Comparison of ENCODE assay signal across 1 cellular context in the genomic region with DNA sequence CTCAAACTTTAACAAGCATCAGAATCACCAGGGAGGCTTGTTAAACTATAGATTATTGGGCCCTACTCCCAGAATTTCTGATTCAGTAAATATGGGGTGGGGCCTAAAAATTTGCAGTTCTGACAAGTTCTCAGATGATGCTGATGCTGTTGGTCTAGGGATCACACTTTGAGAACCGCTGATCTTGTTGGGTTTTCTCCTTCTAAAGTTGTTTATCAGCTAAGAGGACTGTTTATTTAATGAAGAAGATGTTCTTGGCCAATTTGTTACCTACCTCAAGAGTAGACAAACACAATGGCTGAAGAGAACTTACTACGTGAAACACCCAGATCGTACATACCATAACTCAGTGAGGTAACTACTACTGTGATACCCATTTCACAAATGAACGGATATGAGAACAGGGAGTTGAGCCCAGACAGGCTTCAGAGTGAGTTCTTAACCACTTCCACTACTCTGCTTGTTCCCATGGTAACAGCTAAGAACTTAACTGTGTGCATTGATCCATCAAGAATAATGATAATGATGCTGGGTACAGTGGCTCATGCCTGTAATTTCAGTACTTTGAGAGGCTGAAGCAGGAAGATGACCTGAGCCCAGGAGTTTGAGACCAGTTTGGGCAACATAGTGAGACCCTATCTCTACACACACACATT.
TF ChIP-seq lines count a peak whose summit lies in the region.

No MANE protein-coding gene starts in this region.

TF ChIP-seq in GM12878, 131 proteins besides CTCF, POLR2A, EP300 and RAD21 (continued from another document):
- TF ChIP-seq, protein P1, sequence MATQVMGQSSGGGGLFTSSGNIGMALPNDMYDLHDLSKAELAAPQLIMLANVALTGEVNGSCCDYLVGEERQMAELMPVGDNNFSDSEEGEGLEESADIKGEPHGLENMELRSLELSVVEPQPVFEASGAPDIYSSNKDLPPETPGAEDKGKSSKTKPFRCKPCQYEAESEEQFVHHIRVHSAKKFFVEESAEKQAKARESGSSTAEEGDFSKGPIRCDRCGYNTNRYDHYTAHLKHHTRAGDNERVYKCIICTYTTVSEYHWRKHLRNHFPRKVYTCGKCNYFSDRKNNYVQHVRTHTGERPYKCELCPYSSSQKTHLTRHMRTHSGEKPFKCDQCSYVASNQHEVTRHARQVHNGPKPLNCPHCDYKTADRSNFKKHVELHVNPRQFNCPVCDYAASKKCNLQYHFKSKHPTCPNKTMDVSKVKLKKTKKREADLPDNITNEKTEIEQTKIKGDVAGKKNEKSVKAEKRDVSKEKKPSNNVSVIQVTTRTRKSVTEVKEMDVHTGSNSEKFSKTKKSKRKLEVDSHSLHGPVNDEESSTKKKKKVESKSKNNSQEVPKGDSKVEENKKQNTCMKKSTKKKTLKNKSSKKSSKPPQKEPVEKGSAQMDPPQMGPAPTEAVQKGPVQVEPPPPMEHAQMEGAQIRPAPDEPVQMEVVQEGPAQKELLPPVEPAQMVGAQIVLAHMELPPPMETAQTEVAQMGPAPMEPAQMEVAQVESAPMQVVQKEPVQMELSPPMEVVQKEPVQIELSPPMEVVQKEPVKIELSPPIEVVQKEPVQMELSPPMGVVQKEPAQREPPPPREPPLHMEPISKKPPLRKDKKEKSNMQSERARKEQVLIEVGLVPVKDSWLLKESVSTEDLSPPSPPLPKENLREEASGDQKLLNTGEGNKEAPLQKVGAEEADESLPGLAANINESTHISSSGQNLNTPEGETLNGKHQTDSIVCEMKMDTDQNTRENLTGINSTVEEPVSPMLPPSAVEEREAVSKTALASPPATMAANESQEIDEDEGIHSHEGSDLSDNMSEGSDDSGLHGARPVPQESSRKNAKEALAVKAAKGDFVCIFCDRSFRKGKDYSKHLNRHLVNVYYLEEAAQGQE (IDR thresholded peaks at IDR 0.05; ENCODE audit: low read depth, low read length): no peak
